In the genomic region with DNA sequence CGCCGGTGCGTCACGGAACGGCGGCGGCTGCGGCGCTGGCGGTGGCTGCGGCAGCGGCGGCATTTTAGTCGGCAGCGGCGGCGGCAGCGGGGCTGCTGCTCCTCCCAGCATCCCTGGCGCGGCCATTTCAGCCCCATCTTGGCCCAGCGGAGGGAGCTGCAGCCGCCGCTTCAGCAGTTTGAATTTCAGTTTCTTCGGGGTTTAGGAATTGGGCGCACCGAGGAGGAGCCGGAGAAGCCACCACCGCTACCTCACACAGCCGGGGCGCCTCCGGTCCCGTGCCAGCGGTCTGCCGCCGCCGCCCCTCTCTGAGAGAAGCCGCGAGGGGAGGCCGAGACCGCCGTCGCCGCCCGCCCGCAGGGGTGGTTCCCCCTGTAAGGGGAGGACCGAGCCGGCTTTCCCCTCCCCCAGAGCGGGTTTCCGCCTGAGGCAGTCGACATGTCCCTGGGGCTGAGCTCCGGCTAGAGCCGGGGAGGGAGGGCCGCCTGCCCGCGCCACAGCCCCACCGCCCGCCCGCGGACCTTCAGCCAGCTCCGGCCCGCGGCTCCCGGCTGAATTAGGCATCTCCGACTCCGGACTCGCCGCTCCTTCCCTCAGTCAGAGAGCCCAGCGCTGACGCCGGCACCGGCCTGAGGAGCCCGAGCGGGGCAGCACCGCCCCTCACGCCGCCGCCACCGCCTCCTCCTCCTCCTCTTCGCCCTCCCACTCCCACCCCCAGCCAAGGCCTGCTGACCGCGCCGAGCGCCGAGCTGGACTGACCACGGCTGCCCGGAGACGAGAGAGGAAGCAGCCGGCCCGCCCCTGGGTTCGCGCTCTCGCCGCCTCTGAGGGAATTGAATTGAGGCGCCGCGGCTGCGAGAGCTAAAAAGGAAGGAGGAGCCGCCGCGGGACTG, we compare ENCODE assay signal across 1 cellular context.
TF ChIP-seq lines count a peak whose summit lies in the region.

A gene (plus strand): TSS at position 67 of the 893 bp plus-strand sequence. CDS start 1,053 bp downstream, outside the sequence.

TF ChIP-seq in K562, 482 proteins besides CTCF, POLR2A, EP300 and RAD21 (continued from another document and continues in another):
- TF ChIP-seq, protein P1, sequence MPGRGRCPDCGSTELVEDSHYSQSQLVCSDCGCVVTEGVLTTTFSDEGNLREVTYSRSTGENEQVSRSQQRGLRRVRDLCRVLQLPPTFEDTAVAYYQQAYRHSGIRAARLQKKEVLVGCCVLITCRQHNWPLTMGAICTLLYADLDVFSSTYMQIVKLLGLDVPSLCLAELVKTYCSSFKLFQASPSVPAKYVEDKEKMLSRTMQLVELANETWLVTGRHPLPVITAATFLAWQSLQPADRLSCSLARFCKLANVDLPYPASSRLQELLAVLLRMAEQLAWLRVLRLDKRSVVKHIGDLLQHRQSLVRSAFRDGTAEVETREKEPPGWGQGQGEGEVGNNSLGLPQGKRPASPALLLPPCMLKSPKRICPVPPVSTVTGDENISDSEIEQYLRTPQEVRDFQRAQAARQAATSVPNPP (IDR thresholded peaks at IDR 0.05; ENCODE audit: borderline replicate concordance, insufficient read depth, insufficient read length), result no peak
- TF ChIP-seq LCOR (CRISPR knock-in tag; IDR thresholded peaks at IDR 0.05) (peak; percentile 91), ATF7 (IDR thresholded peaks at IDR 0.05) (peak; percentile 96), FOXM1 (IDR thresholded peaks at IDR 0.05; ENCODE audit: low read depth) (0 out of 2 replicates have a peak, but pooled peaks have one; percentile 25), FOXM1 (CRISPR knock-in tag; IDR thresholded peaks at IDR 0.05; ENCODE audit: low read depth) (no peak; the same call in 1 of the 2 replicates), ZNF316 (IDR thresholded peaks at IDR 0.05) (0 out of 2 replicates have a peak, but pooled peaks have one; percentile 21), ZFP36 (IDR thresholded peaks at IDR 0.05; ENCODE audit: low read depth, low read length, partially characterized antibody) (peak; percentile 3), GABPB1 (CRISPR knock-in tag; IDR thresholded peaks at IDR 0.05) (peak; percentile 65), RFX5 (IDR thresholded peaks at IDR 0.05; ENCODE audit: low read depth, low read length) (no peak; the same call in 1 of the 2 replicates), RBBP5 (IDR thresholded peaks at IDR 0.05; ENCODE audit: borderline replicate concordance, insufficient read depth, low read length, poor library complexity, severe bottlenecking) (peak; percentile 8), ZZZ3 (IDR thresholded peaks at IDR 0.05) (no peak), SMARCE1 (IDR thresholded peaks at IDR 0.05) (0 out of 2 replicates have a peak, but pooled peaks have one; percentile 9), BRD9 (IDR thresholded peaks at IDR 0.05; ENCODE audit: low read depth, partially characterized antibody) (peak; percentile 77), HDAC6 (IDR thresholded peaks at IDR 0.05; ENCODE audit: low read depth, low read length) (no peak), RCOR1 (IDR thresholded peaks at IDR 0.05; ENCODE audit: borderline replicate concordance in 1 of 2, low read depth in 2 of 2, low read length in 2 of 2) (0 out of 4 replicates have a peak, but pooled peaks of 1 of the 2 experiments have one; percentile 24), ZNF146 (CRISPR knock-in tag; IDR thresholded peaks at IDR 0.05; ENCODE audit: unreplicated experiment) (no peak), MTA1 (IDR thresholded peaks at IDR 0.05; ENCODE audit: borderline replicate concordance) (no peak), NFATC3 (IDR thresholded peaks at IDR 0.05) (no peak), ZNF79 (CRISPR knock-in tag; IDR thresholded peaks at IDR 0.05; ENCODE audit: low read depth) (no peak), ZBTB7A (IDR thresholded peaks at IDR 0.05; ENCODE audit: borderline replicate concordance, control insufficient read depth, low read depth, low read length) (peak; percentile 44; the same call in 1 of the 2 replicates), CHD1 (IDR thresholded peaks at IDR 0.05; ENCODE audit: low read length) (no peak), ZEB2 (IDR thresholded peaks at IDR 0.05) (no peak), HMGN3 (IDR thresholded peaks at IDR 0.05; ENCODE audit: borderline replicate concordance, extremely low read depth, insufficient read length, low read depth, low read length) (peak; percentile 17), FOXA3 (CRISPR knock-in tag; conservative IDR thresholded peaks at IDR 0.05 in 1 of 2, IDR thresholded peaks at IDR 0.05 in 1 of 2) (0 out of 4 replicates have a peak, but pooled peaks of 1 of the 2 experiments have one; percentile 33), ZNF584 (CRISPR knock-in tag; IDR thresholded peaks at IDR 0.05; ENCODE audit: low read depth) (0 out of 2 replicates have a peak, but pooled peaks have one; percentile 51), COPS2 (conservative IDR thresholded peaks at IDR 0.05) (no peak), PCBP2 (IDR thresholded peaks at IDR 0.05; ENCODE audit: low read depth, low read length, poor library complexity, severe bottlenecking) (no peak), JUN (IDR thresholded peaks at IDR 0.05; ENCODE audit: borderline replicate concordance, low read depth, low read length) (peak; percentile 67; the same call in 1 of the 2 replicates), JUN (CRISPR knock-in tag; IDR thresholded peaks at IDR 0.05; ENCODE audit: borderline replicate concordance) (peak; percentile 94), EP400 (IDR thresholded peaks at IDR 0.05) (peak; percentile 84), NFIX (CRISPR knock-in tag; IDR thresholded peaks at IDR 0.05; ENCODE audit: low read depth) (no peak), CCNT2 (IDR thresholded peaks at IDR 0.05; ENCODE audit: borderline replicate concordance, extremely low read depth, insufficient read length, low read depth, low read length) (peak; percentile 79), KDM5B (IDR thresholded peaks at IDR 0.05; ENCODE audit: insufficient replicate concordance, low read depth, low read length) (peak; percentile 32), MCM3 (IDR thresholded peaks at IDR 0.05) (no peak), SMAD4 (CRISPR knock-in tag; conservative IDR thresholded peaks at IDR 0.05) (peak; percentile 90), SUPT5H (IDR thresholded peaks at IDR 0.05) (peak; percentile 92), STAT5A (IDR thresholded peaks at IDR 0.05; ENCODE audit: borderline replicate concordance, low read length) (no peak; the same call in 1 of the 2 replicates), RBM39 (optimal IDR thresholded peaks at IDR 0.05; ENCODE audit: low read depth, low read length) (peak; percentile 38), ZSCAN29 (IDR thresholded peaks at IDR 0.05) (no peak), ZNF143 (CRISPR knock-in tag; IDR thresholded peaks at IDR 0.05) (peak; percentile 70), MCM5 (IDR thresholded peaks at IDR 0.05; ENCODE audit: low read depth) (no peak), HNRNPLL (IDR thresholded peaks at IDR 0.05; ENCODE audit: low read depth, low read length, poor library complexity, severe bottlenecking) (peak; percentile 100), NFRKB (IDR thresholded peaks at IDR 0.05; ENCODE audit: low read depth) (peak; percentile 37), ZNF780A (CRISPR knock-in tag; IDR thresholded peaks at IDR 0.05) (no peak), ETV5 (CRISPR knock-in tag; IDR thresholded peaks at IDR 0.05; ENCODE audit: low read depth) (peak; percentile 50), HNRNPH1 (optimal IDR thresholded peaks at IDR 0.05; ENCODE audit: low read depth, low read length) (no peak), CHD2 (IDR thresholded peaks at IDR 0.05; ENCODE audit: low read depth, low read length) (peak; percentile 23; the same call in 1 of the 2 replicates), YBX1 (IDR thresholded peaks at IDR 0.05) (no peak)
- TF ChIP-seq, protein P2, sequence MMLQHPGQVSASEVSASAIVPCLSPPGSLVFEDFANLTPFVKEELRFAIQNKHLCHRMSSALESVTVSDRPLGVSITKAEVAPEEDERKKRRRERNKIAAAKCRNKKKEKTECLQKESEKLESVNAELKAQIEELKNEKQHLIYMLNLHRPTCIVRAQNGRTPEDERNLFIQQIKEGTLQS (IDR thresholded peaks at IDR 0.05), result peak; percentile 94; the same call in 1 of the 2 replicates
- TF ChIP-seq, protein P2 (CRISPR knock-in tag; conservative IDR thresholded peaks at IDR 0.05), result no peak
- TF ChIP-seq, protein P3, sequence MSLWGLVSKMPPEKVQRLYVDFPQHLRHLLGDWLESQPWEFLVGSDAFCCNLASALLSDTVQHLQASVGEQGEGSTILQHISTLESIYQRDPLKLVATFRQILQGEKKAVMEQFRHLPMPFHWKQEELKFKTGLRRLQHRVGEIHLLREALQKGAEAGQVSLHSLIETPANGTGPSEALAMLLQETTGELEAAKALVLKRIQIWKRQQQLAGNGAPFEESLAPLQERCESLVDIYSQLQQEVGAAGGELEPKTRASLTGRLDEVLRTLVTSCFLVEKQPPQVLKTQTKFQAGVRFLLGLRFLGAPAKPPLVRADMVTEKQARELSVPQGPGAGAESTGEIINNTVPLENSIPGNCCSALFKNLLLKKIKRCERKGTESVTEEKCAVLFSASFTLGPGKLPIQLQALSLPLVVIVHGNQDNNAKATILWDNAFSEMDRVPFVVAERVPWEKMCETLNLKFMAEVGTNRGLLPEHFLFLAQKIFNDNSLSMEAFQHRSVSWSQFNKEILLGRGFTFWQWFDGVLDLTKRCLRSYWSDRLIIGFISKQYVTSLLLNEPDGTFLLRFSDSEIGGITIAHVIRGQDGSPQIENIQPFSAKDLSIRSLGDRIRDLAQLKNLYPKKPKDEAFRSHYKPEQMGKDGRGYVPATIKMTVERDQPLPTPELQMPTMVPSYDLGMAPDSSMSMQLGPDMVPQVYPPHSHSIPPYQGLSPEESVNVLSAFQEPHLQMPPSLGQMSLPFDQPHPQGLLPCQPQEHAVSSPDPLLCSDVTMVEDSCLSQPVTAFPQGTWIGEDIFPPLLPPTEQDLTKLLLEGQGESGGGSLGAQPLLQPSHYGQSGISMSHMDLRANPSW (CRISPR knock-in tag; IDR thresholded peaks at IDR 0.05), result 0 out of 2 replicates have a peak, but pooled peaks have one; percentile 56
- TF ChIP-seq, protein P4, sequence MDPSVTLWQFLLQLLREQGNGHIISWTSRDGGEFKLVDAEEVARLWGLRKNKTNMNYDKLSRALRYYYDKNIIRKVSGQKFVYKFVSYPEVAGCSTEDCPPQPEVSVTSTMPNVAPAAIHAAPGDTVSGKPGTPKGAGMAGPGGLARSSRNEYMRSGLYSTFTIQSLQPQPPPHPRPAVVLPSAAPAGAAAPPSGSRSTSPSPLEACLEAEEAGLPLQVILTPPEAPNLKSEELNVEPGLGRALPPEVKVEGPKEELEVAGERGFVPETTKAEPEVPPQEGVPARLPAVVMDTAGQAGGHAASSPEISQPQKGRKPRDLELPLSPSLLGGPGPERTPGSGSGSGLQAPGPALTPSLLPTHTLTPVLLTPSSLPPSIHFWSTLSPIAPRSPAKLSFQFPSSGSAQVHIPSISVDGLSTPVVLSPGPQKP (CRISPR knock-in tag; IDR thresholded peaks at IDR 0.05), result no peak
- TF ChIP-seq, protein P5, sequence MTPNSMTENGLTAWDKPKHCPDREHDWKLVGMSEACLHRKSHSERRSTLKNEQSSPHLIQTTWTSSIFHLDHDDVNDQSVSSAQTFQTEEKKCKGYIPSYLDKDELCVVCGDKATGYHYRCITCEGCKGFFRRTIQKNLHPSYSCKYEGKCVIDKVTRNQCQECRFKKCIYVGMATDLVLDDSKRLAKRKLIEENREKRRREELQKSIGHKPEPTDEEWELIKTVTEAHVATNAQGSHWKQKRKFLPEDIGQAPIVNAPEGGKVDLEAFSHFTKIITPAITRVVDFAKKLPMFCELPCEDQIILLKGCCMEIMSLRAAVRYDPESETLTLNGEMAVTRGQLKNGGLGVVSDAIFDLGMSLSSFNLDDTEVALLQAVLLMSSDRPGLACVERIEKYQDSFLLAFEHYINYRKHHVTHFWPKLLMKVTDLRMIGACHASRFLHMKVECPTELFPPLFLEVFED (CRISPR knock-in tag; conservative IDR thresholded peaks at IDR 0.05), result no peak
- TF ChIP-seq, protein P6, sequence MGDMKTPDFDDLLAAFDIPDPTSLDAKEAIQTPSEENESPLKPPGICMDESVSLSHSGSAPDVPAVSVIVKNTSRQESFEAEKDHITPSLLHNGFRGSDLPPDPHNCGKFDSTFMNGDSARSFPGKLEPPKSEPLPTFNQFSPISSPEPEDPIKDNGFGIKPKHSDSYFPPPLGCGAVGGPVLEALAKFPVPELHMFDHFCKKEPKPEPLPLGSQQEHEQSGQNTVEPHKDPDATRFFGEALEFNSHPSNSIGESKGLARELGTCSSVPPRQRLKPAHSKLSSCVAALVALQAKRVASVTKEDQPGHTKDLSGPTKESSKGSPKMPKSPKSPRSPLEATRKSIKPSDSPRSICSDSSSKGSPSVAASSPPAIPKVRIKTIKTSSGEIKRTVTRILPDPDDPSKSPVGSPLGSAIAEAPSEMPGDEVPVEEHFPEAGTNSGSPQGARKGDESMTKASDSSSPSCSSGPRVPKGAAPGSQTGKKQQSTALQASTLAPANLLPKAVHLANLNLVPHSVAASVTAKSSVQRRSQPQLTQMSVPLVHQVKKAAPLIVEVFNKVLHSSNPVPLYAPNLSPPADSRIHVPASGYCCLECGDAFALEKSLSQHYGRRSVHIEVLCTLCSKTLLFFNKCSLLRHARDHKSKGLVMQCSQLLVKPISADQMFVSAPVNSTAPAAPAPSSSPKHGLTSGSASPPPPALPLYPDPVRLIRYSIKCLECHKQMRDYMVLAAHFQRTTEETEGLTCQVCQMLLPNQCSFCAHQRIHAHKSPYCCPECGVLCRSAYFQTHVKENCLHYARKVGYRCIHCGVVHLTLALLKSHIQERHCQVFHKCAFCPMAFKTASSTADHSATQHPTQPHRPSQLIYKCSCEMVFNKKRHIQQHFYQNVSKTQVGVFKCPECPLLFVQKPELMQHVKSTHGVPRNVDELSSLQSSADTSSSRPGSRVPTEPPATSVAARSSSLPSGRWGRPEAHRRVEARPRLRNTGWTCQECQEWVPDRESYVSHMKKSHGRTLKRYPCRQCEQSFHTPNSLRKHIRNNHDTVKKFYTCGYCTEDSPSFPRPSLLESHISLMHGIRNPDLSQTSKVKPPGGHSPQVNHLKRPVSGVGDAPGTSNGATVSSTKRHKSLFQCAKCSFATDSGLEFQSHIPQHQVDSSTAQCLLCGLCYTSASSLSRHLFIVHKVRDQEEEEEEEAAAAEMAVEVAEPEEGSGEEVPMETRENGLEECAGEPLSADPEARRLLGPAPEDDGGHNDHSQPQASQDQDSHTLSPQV (IDR thresholded peaks at IDR 0.05), result no peak
- TF ChIP-seq, protein P7, sequence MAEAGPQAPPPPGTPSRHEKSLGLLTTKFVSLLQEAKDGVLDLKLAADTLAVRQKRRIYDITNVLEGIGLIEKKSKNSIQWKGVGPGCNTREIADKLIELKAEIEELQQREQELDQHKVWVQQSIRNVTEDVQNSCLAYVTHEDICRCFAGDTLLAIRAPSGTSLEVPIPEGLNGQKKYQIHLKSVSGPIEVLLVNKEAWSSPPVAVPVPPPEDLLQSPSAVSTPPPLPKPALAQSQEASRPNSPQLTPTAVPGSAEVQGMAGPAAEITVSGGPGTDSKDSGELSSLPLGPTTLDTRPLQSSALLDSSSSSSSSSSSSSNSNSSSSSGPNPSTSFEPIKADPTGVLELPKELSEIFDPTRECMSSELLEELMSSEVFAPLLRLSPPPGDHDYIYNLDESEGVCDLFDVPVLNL (CRISPR knock-in tag; IDR thresholded peaks at IDR 0.05; ENCODE audit: low read depth), result 0 out of 2 replicates have a peak, but pooled peaks have one; percentile 26
